In the genomic region with DNA sequence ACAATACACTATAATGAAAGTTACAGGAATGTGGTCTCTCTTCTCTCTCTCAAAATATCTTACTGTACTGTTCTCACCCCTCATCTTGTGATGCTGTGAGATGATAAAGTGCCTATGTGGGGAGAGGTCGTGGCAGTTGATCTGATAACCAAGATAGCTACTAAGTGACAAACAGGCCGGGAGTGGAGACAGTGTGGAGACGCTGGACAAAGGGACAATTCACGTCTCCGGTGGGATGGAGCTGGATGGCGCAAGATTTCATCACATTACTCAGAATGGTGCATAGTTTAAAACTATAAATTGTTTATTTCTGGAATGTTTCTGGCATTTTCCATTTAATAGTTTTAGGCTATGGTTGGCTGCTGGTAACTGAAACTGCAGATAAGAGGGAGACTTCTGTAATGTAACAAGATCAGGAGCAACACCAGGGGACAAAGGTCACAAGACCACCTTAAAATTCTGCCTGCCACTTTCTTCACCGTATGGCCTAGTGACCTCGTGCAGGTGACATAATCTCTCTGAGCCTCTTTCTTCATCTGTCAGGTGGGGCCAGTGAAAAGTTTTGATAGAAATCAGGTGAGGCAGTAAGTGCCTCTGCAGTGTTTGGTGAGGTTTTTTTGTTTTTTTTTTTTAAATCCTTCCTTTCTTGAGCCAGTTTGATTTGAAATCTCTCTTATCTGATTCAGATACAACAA, we compare ENCODE assay signal across 11 cellular contexts. TPM values are rescaled to one million over a fixed set of nuclear protein-coding genes. Genes with fewer than 3 reads are reported as not detected.
DNase-seq lines count a peak whose midpoint lies in the region; ATAC-seq and TF ChIP-seq lines count a peak whose summit lies in the region.
"Had no signal": no experiment of that assay in that cellular context is flagged by ENCODE, and none has a peak within 500 bp of the region (broad histone marks: within the 10 kb centered on the region; RNA-seq: fewer than 3 reads in every experiment).

No MANE protein-coding gene starts in this region.

- peaks cover 89% of the 10 kb centered on the region for H3K4me1 Mint-ChIP-seq in activated CD8-positive, alpha-beta T cell treated with anti-CD3 and anti-CD28 coated beads, Interleukin-2, amount 10 ng/mL, durations not matched to agents 7 days and 5 days (ENCODE audit: low read depth)
- peaks cover 42 to 68% of the 10 kb centered on the region in 2 donors for H3K4me1 Mint-ChIP-seq in immature natural killer cell

- H3K36me3 ChIP-seq in IMR-90 (ENCODE audit: control insufficient read depth, insufficient read depth, low read length), result peaks cover 15% of the 10 kb centered on the region; the same call in 1 of the 2 replicates
- no peaks in the 10 kb centered on the region for H3K36me3 ChIP-seq in smooth muscle cell (ENCODE audit: low read depth)
- H3K36me3 ChIP-seq: neutrophil had no signal

- H2BK20ac ChIP-seq in IMR-90 (ENCODE audit: low read depth, low read length), result peak overlapping the region; percentile 100

- peak; percentile 42; the same call in 1 of the 2 replicates for TF ChIP-seq POLR2A in IMR-90 (IDR thresholded peaks at IDR 0.05; ENCODE audit: low read depth, low read length)

- H3K9ac ChIP-seq in IMR-90 (ENCODE audit: low read depth, low read length), result peak overlapping the region; percentile 91
- H3K9ac ChIP-seq in smooth muscle cell (ENCODE audit: low read depth), result peak overlapping the region; percentile 87

- peak overlapping the region; percentile 100 for H2AK5ac ChIP-seq in IMR-90 (ENCODE audit: low read depth, low read length)

- H3K27me3 Mint-ChIP-seq in activated CD8-positive, alpha-beta T cell treated with anti-CD3 and anti-CD28 coated beads, Interleukin-2, amount 10 ng/mL, durations not matched to agents 7 days and 5 days (ENCODE audit: low read depth), result no peaks in the 10 kb centered on the region
- peaks cover 0 to 2% (median 0%) of the 10 kb centered on the region in 3 donors for H3K27me3 Mint-ChIP-seq in immature natural killer cell (ENCODE audit: low read depth in 3 of 3)
- H3K27me3 Mint-ChIP-seq: T-helper 17 cell had no signal

- intact Hi-C loops in IMR-90 (cut with micrococcal nuclease), result loop anchor here (5.0 kb wide), 1 partner anchor 119 kb away; a partner anchor contains a TSS

- H2BK5ac ChIP-seq in IMR-90 (ENCODE audit: low read depth, low read length, poor library complexity, severe bottlenecking), result peak overlapping the region; percentile 100

- H4K91ac ChIP-seq in IMR-90 (ENCODE audit: insufficient read depth, low read depth, low read length), result peak overlapping the region; percentile 99

- peak overlapping the region; percentile 99 for H3K56ac ChIP-seq in IMR-90 (ENCODE audit: extremely low read depth, insufficient read depth, low read length)

- in situ Hi-C loops in IMR-90 (cut with MboI; ENCODE audit: low sequenced_read_pairs), result loop anchor here (10.0 kb wide), 1 partner anchor 58 kb away; a partner anchor contains a TSS

- H3K4ac ChIP-seq in IMR-90 (ENCODE audit: low read depth, low read length), result peak overlapping the region; percentile 100

- peak overlapping the region; percentile 100 for H3K23ac ChIP-seq in IMR-90 (ENCODE audit: low read depth, low read length)

- no peaks in the 10 kb centered on the region for H3K9me3 ChIP-seq in IMR-90 (ENCODE audit: control insufficient read depth, insufficient read depth, low read length)
- H3K9me3 ChIP-seq in smooth muscle cell (replicated peaks; ENCODE audit: low read depth), result no peaks in the 10 kb centered on the region
- H3K9me3 ChIP-seq: neutrophil had no signal

- H3K79me1 ChIP-seq in IMR-90 (ENCODE audit: low read depth in 1 of 2, low read length in 2 of 2), result peaks cover 48 to 86% of the 10 kb centered on the region in 2 experiments

- H3K9me1 ChIP-seq in IMR-90 (ENCODE audit: insufficient read depth, low read length), result peaks cover 51% of the 10 kb centered on the region

- H4K5ac ChIP-seq in IMR-90 (ENCODE audit: low read depth, low read length), result peak overlapping the region; percentile 98

- H3K4me1 ChIP-seq in IMR-90 (ENCODE audit: control insufficient read depth, insufficient read depth, low read length), result peaks cover 65% of the 10 kb centered on the region
- H3K4me1 ChIP-seq in smooth muscle cell (ENCODE audit: low read depth), result peaks cover 36% of the 10 kb centered on the region

- peaks cover 42% of the 10 kb centered on the region for H3F3A ChIP-seq in smooth muscle cell (ENCODE audit: low read depth)

- dilution Hi-C loops in IMR-90 (cut with HindIII; ENCODE audit: low sequenced_read_pairs, unreplicated experiment), result no loop called here

- WGBS in IMR-90 (ENCODE audit: extremely low coverage in 2 of 2, insufficient read length in 1 of 2), 2 experiments, result no CpG with 5 or more reads among the region's 8 CpGs
- WGBS in smooth muscle cell (ENCODE audit: low lambda C conversion rate), result 12% methylated on average over 8 of the region's 8 CpGs

- no peak overlapping the region for H3K4me3 Mint-ChIP-seq in activated CD8-positive, alpha-beta T cell treated with anti-CD3 and anti-CD28 coated beads, Interleukin-2, amount 10 ng/mL, durations not matched to agents 7 days and 5 days
- H3K4me3 Mint-ChIP-seq in immature natural killer cell, result no peak overlapping the region
- H3K4me3 Mint-ChIP-seq: T-helper 17 cell had no signal

- H2AK9ac ChIP-seq in IMR-90 (replicated peaks; ENCODE audit: low read depth, low read length, poor library complexity), result peak overlapping the region; percentile 93

- BruUV-seq in IMR-90 (replicated peaks; lab: Mats Ljungman, UMichigan), result no TSS peak

- H4K8ac ChIP-seq in IMR-90 (ENCODE audit: low read depth in 2 of 2, low read length in 2 of 2), result peak overlapping the region; percentile 91 to 99

- ATAC-seq in IMR-90 (ENCODE audit: low read depth), result peak; percentile 41
- no peak for ATAC-seq in activated CD8-positive, alpha-beta T cell treated with anti-CD3 and anti-CD28 coated beads, Interleukin-2, amount 10 ng/mL, durations not matched to agents 7 days and 5 days
- ATAC-seq in HG02798 (IDR thresholded peaks at IDR 0.05; ENCODE audit: poor library complexity, unreplicated experiment), result no peak
- no peak for ATAC-seq in GM21526 (IDR thresholded peaks at IDR 0.05; ENCODE audit: low FRiP score, unreplicated experiment)
- ATAC-seq: T-helper 17 cell had no signal

- H2AFZ ChIP-seq in IMR-90 (replicated peaks; ENCODE audit: low read length, poor library complexity) (peak overlapping the region; percentile 77), smooth muscle cell (ENCODE audit: low read depth) (no peak overlapping the region)

- no peak for TF ChIP-seq CTCF in IMR-90 (conservative IDR thresholded peaks at IDR 0.05; ENCODE audit: low read depth, low read length)
- TF ChIP-seq CTCF in smooth muscle cell (IDR thresholded peaks at IDR 0.05; ENCODE audit: borderline replicate concordance, insufficient read depth, poor library complexity, severe bottlenecking), result no peak

- POLR2A ChIA-PET in IMR-90 (lab: Charles Lee; ENCODE audit: unreplicated experiment), result no interaction called here
- POLR2A ChIA-PET in activated CD8-positive, alpha-beta T cell treated with anti-CD3 and anti-CD28 coated beads, Interleukin-2, amount 10 ng/mL, durations not matched to agents 7 days and 5 days (lab: Charles Lee), result no interaction called here

- H3K79me2 ChIP-seq in smooth muscle cell (ENCODE audit: low read depth), result peaks cover 58% of the 10 kb centered on the region

- no peak for TF ChIP-seq RAD21 in IMR-90 (IDR thresholded peaks at IDR 0.05; ENCODE audit: low read length)

- H3K9me3 Mint-ChIP-seq in activated CD8-positive, alpha-beta T cell treated with anti-CD3 and anti-CD28 coated beads, Interleukin-2, amount 10 ng/mL, durations not matched to agents 7 days and 5 days (ENCODE audit: insufficient read depth), result no peaks in the 10 kb centered on the region
- no peaks in the 10 kb centered on the region for H3K9me3 Mint-ChIP-seq in immature natural killer cell

- H3K27ac ChIP-seq in IMR-90 (ENCODE audit: insufficient read depth, low read length) (peak overlapping the region; percentile 100), smooth muscle cell (ENCODE audit: low read depth) (peak overlapping the region; percentile 98)
- H3K27ac ChIP-seq: neutrophil had no signal

- DNase-seq in IMR-90 (peak; percentile 74), immature natural killer cell (no peak), smooth muscle cell (lab: John Stamatoyannopoulos, UW; ENCODE audit: unreplicated experiment) (no peak), SW480 (ENCODE audit: low spot score) (no peak)
- no peak for DNase-seq in activated CD8-positive, alpha-beta T cell treated with anti-CD3 and anti-CD28 coated beads, Interleukin-2, amount 10 ng/mL, durations not matched to agents 7 days and 5 days
- DNase-seq: Karpas-422, NCI-H510A treated with DMSO at 0.1 percent for 48 hours, T-helper 17 cell had no signal

- H2BK15ac ChIP-seq in IMR-90 (ENCODE audit: low read depth, low read length), result peak overlapping the region; percentile 75; the same call in 2 of the 3 replicates

- H3K27ac Mint-ChIP-seq in activated CD8-positive, alpha-beta T cell treated with anti-CD3 and anti-CD28 coated beads, Interleukin-2, amount 10 ng/mL, durations not matched to agents 7 days and 5 days, result peak overlapping the region; percentile 73
- peak overlapping the region; percentile 14 to 77 (median 42) for H3K27ac Mint-ChIP-seq in immature natural killer cell
- H3K27ac Mint-ChIP-seq: T-helper 17 cell had no signal

- H4K20me1 ChIP-seq in IMR-90 (ENCODE audit: insufficient read depth, low read length) (no peaks in the 10 kb centered on the region; the same call in none of the 2 replicates), smooth muscle cell (ENCODE audit: low read depth) (peaks cover 3% of the 10 kb centered on the region)

- H2BK120ac ChIP-seq in IMR-90 (ENCODE audit: low read depth, low read length), result peak overlapping the region; percentile 100

- peak overlapping the region; percentile 97 for H3K14ac ChIP-seq in IMR-90 (replicated peaks; ENCODE audit: low read depth, low read length)

- CTCF ChIA-PET in IMR-90 (lab: Yijun Ruan, JAX), result interaction anchor here (0.7 to 2.8 kb wide), 3 partner anchors 8 to 123 kb away, joined by 3 to 10 read pairs (median 3); no protein-coding TSS in a partner anchor
- CTCF ChIA-PET in activated CD8-positive, alpha-beta T cell treated with anti-CD3 and anti-CD28 coated beads, Interleukin-2, amount 10 ng/mL, durations not matched to agents 7 days and 5 days (lab: Charles Lee), result interaction anchor here (1.1 to 9.7 kb wide), 5 partner anchors 9 to 222 kb away, joined by 3 to 78 read pairs (median 7); a partner anchor contains a TSS

- H3K4me3 ChIP-seq in IMR-90 (ENCODE audit: insufficient read depth, low read depth, low read length) (no peak overlapping the region), smooth muscle cell (no peak overlapping the region)

- H3K4me2 ChIP-seq in IMR-90 (ENCODE audit: low read depth, low read length) (peak overlapping the region; percentile 87), smooth muscle cell (peak overlapping the region; percentile 73)

- H3K36me3 Mint-ChIP-seq in activated CD8-positive, alpha-beta T cell treated with anti-CD3 and anti-CD28 coated beads, Interleukin-2, amount 10 ng/mL, durations not matched to agents 7 days and 5 days (ENCODE audit: low read depth), result peaks cover 22% of the 10 kb centered on the region
- H3K36me3 Mint-ChIP-seq in immature natural killer cell, result no peaks in the 10 kb centered on the region

- H3K27me3 ChIP-seq in IMR-90 (ENCODE audit: control insufficient read depth, insufficient read depth, low read length) (no peaks in the 10 kb centered on the region), smooth muscle cell (ENCODE audit: low read depth) (no peaks in the 10 kb centered on the region)
- H3K27me3 ChIP-seq: neutrophil had no signal

- peak overlapping the region; percentile 99 for H3K18ac ChIP-seq in IMR-90 (ENCODE audit: low read depth, low read length)

RNA-seq across cellular contexts. Expression of a gene that starts 54.4 kb away (rescaled TPM):
- total RNA-seq in IMR-90 (2012; rRNA removed), result 0.54 and 0.83 TPM in 2 replicates
- polyA plus RNA-seq in IMR-90 (2012; rRNA removed), result 2.5 and 3.7 TPM in 2 replicates
- 1.1 and 2.0 TPM in 2 replicates for polyA plus RNA-seq in IMR-90 (2012; cell fraction: cytosol; rRNA removed)
- 6.8 and 8.6 TPM in 2 replicates for polyA plus RNA-seq in IMR-90 (2012; cell fraction: nucleus; rRNA removed; ENCODE audit: low replicate concordance)
- 100 to 1,000 TPM; 160 to 173 TPM for total RNA-seq in activated CD8-positive, alpha-beta T cell treated with anti-CD3 and anti-CD28 coated beads, Interleukin-2, amount 10 ng/mL, durations not matched to agents 7 days and 5 days
- 10 to 100 TPM; 32.8 to 46.5 (median 36.2) TPM for polyA plus RNA-seq in immature natural killer cell
- 5.8 and 20.6 TPM in 2 replicates for total RNA-seq in smooth muscle cell
- 9.7 and 21.7 TPM in 2 replicates for polyA plus RNA-seq in smooth muscle cell
